In genomic region chr6:92473056-92473455, GRCh38 we compare ENCODE assay signal across 37 cellular contexts.
DNase-seq lines count a peak whose midpoint lies in the region; ATAC-seq, FAIRE-seq and TF ChIP-seq lines count a peak whose summit lies in the region.
"Had no signal": no experiment of that assay in that cellular context is flagged by ENCODE, and none has a peak within 500 bp of the region (broad histone marks: within the 10 kb centered on the region; RNA-seq: fewer than 3 reads in every experiment).

No MANE protein-coding gene starts in this region.

- H3F3A ChIP-seq in neural progenitor cell (ENCODE audit: low read depth): no peaks in the 10 kb centered on the region

- H3K18ac ChIP-seq in H1 (ENCODE audit: extremely low read depth, low read length): no peak overlapping the region

- no peaks in the 10 kb centered on the region for H3K27me3 Mint-ChIP-seq in neural progenitor cell (ENCODE audit: insufficient read depth, low read depth)
- H3K27me3 Mint-ChIP-seq: B cell; CD4-positive, alpha-beta memory T cell; CD4-positive, alpha-beta T cell; CD4-positive, CD25-positive, alpha-beta regulatory T cell; CD8-positive, alpha-beta memory T cell had no signal

- H2AK5ac ChIP-seq in H1 (ENCODE audit: low read depth, low read length): no peak overlapping the region

- no TSS peak for BruUV-seq in endothelial cell of umbilical vein (replicated peaks; lab: Mats Ljungman, UMichigan)

- H2AFZ ChIP-seq in H1 (ENCODE audit: low read length): peak overlapping the region; percentile 98; the same call in 1 of the 2 replicates
- H2AFZ ChIP-seq in endothelial cell of umbilical vein (ENCODE audit: low read depth, low read length): peak overlapping the region; percentile 18
- peak overlapping the region; percentile 69 for H2AFZ ChIP-seq in neural progenitor cell (replicated peaks)

- H2BK12ac ChIP-seq in H1 (ENCODE audit: low read depth, low read length): no peak overlapping the region

- H2BK120ac ChIP-seq in H1 (replicated peaks; ENCODE audit: low read depth, low read length): no peak overlapping the region

- no peak overlapping the region for H2BK5ac ChIP-seq in H1 (ENCODE audit: low read depth, low read length)

- dilution Hi-C loops in endothelial cell of umbilical vein (cut with MboI; ENCODE audit: extremely low pct_ligation_motif_present, low sequenced_read_pairs): no loop called here

- H3K36me3 ChIP-seq in HEK293 (ENCODE audit: control insufficient read depth in 2 of 2, insufficient read depth in 1 of 2, low read length in 2 of 2) (no peaks in the 10 kb centered on the region), H1 (ENCODE audit: control insufficient read depth in 2 of 4, insufficient read depth in 4 of 4, low read length in 3 of 4) (no peaks in the 10 kb centered on the region), endothelial cell of umbilical vein (ENCODE audit: control insufficient read depth in 2 of 2, extremely low read depth in 1 of 2, insufficient read depth in 2 of 2, low read length in 2 of 2) (no peaks in the 10 kb centered on the region), neural progenitor cell (no peaks in the 10 kb centered on the region)
- H3K36me3 ChIP-seq: BE2C; BLaER1; BLaER1 treated with 17β-estradiol and CSF1 and Interleukin-3, amounts not matched to agents 10 nM and 100 nM had no signal

- no peak for ATAC-seq in stimulated activated naive CD8-positive, alpha-beta T cell treated with anti-CD3 and anti-CD28 coated beads, Interleukin-15, Interleukin-2, amounts not matched to agents 100 U/mL and 50 U/mL, for 24 hours
- no peak for ATAC-seq in HG02884 (IDR thresholded peaks at IDR 0.05; ENCODE audit: unreplicated experiment)
- ATAC-seq in HG02852 (IDR thresholded peaks at IDR 0.05; ENCODE audit: unreplicated experiment): no peak
- ATAC-seq: A549; CD8-positive, alpha-beta T cell had no signal

- H3K36me3 Mint-ChIP-seq in neural progenitor cell: no peaks in the 10 kb centered on the region
- H3K36me3 Mint-ChIP-seq: CD14-positive monocyte; CD4-positive, alpha-beta memory T cell; CD4-positive, CD25-positive, alpha-beta regulatory T cell; CD8-positive, alpha-beta memory T cell; CD8-positive, alpha-beta T cell had no signal

- H4K20me1 ChIP-seq in H1 (replicated peaks in 1 of 2; ENCODE audit: control insufficient read depth in 1 of 2, insufficient read depth in 2 of 2, low read length in 2 of 2): no peaks in the 10 kb centered on the region
- no peaks in the 10 kb centered on the region for H4K20me1 ChIP-seq in endothelial cell of umbilical vein (replicated peaks; ENCODE audit: control insufficient read depth, extremely low read depth, insufficient read depth, low read length)
- H4K20me1 ChIP-seq in neural progenitor cell (ENCODE audit: low read depth): no peaks in the 10 kb centered on the region
- H4K20me1 ChIP-seq: BLaER1; BLaER1 treated with 17β-estradiol and CSF1 and Interleukin-3, amounts not matched to agents 10 nM and 100 nM had no signal

- no peak overlapping the region for H4K5ac ChIP-seq in H1 (ENCODE audit: insufficient read length, low read depth, low read length)

- no peak for TF ChIP-seq POLR2A in H1 (IDR thresholded peaks at IDR 0.05; ENCODE audit: control extremely low read depth in 1 of 2, low read depth in 2 of 2, low read length in 2 of 2)
- no peak for TF ChIP-seq POLR2A in endothelial cell of umbilical vein (IDR thresholded peaks at IDR 0.05; ENCODE audit: low read depth, low read length)

- H3K14ac ChIP-seq in H1 (ENCODE audit: insufficient read length): no peak overlapping the region

- H3K4ac ChIP-seq in H1 (replicated peaks; ENCODE audit: insufficient read length, low read depth, low read length): no peak overlapping the region

- H3K27ac ChIP-seq in HEK293 (ENCODE audit: extremely low read depth, low read depth, low read length) (no peak overlapping the region), H1 (ENCODE audit: low read depth, low read length) (no peak overlapping the region), endothelial cell of umbilical vein (ENCODE audit: insufficient read depth, low read depth, low read length) (no peak overlapping the region), neural progenitor cell (no peak overlapping the region)
- H3K27ac ChIP-seq: 22Rv1; A549; BLaER1; BLaER1 treated with 17β-estradiol and CSF1 and Interleukin-3, amounts not matched to agents 10 nM and 100 nM; C4-2B had no signal

- H2BK20ac ChIP-seq in H1 (ENCODE audit: low read length): no peak overlapping the region

- no peaks in the 10 kb centered on the region for H3K79me1 ChIP-seq in H1 (ENCODE audit: low read depth, low read length)

- no peaks in the 10 kb centered on the region for H3K27me3 ChIP-seq in H1 (replicated peaks in 1 of 4; ENCODE audit: control insufficient read depth in 3 of 4, extremely low read depth in 1 of 4, insufficient read depth in 3 of 4, low read length in 3 of 4)
- no peaks in the 10 kb centered on the region for H3K27me3 ChIP-seq in endothelial cell of umbilical vein (ENCODE audit: control insufficient read depth in 2 of 2, insufficient read depth in 2 of 2, low read length in 2 of 2)
- H3K27me3 ChIP-seq in neural progenitor cell: no peaks in the 10 kb centered on the region
- H3K27me3 ChIP-seq: BE2C; BLaER1; BLaER1 treated with 17β-estradiol and CSF1 and Interleukin-3, amounts not matched to agents 10 nM and 100 nM had no signal

- H3K9ac ChIP-seq in H1 (replicated peaks in 1 of 4; ENCODE audit: extremely low read depth in 1 of 4, low read depth in 3 of 4, low read length in 3 of 4) (no peak overlapping the region), endothelial cell of umbilical vein (replicated peaks; ENCODE audit: extremely low read depth, insufficient read depth, low read length) (no peak overlapping the region), neural progenitor cell (no peak overlapping the region)
- H3K9ac ChIP-seq: BLaER1; BLaER1 treated with 17β-estradiol and CSF1 and Interleukin-3, amounts not matched to agents 10 nM and 100 nM had no signal

- no peak overlapping the region for H4K91ac ChIP-seq in H1 (replicated peaks; ENCODE audit: insufficient read length, low read length)

- H3K4me1 Mint-ChIP-seq in neural progenitor cell: peaks cover 3% of the 10 kb centered on the region
- H3K4me1 Mint-ChIP-seq: B cell; CD14-positive monocyte; CD4-positive, alpha-beta memory T cell; CD4-positive, CD25-positive, alpha-beta regulatory T cell; CD8-positive, alpha-beta memory T cell had no signal

- no peak for TF ChIP-seq CTCF in HEK293 (tag by site-specific recombination; IDR thresholded peaks at IDR 0.05)
- no peak for TF ChIP-seq CTCF in H1 (IDR thresholded peaks at IDR 0.05; ENCODE audit: control extremely low read depth in 1 of 3, insufficient read depth in 1 of 3, low read depth in 1 of 3, low read length in 3 of 3)
- TF ChIP-seq CTCF in endothelial cell of umbilical vein (IDR thresholded peaks at IDR 0.05; ENCODE audit: extremely low read depth in 1 of 2, insufficient read depth in 1 of 2, low read depth in 1 of 2, low read length in 2 of 2): no peak
- TF ChIP-seq CTCF in neural progenitor cell (IDR thresholded peaks at IDR 0.05): no peak

- H4K8ac ChIP-seq in H1 (ENCODE audit: extremely low read depth, insufficient read depth, low read length): no peak overlapping the region

- intact Hi-C loops in endothelial cell of umbilical vein (cut with micrococcal nuclease): no loop called here

- no peaks in the 10 kb centered on the region for H3K9me1 ChIP-seq in endothelial cell of umbilical vein (replicated peaks; ENCODE audit: control insufficient read depth, extremely low read depth, insufficient read depth, low read length)

- no peak overlapping the region for H3K4me3 ChIP-seq in HEK293 (ENCODE audit: low read depth, low read length)
- H3K4me3 ChIP-seq in H1 (ENCODE audit: extremely low read depth in 1 of 4, insufficient read depth in 2 of 4, low read depth in 3 of 4, low read length in 4 of 4): no peak overlapping the region
- H3K4me3 ChIP-seq in endothelial cell of umbilical vein (replicated peaks in 1 of 3; ENCODE audit: insufficient read depth in 1 of 3, low read depth in 1 of 3, low read length in 3 of 3): no peak overlapping the region
- H3K4me3 ChIP-seq in neural progenitor cell: no peak overlapping the region
- H3K4me3 ChIP-seq: A549; BLaER1; BLaER1 treated with 17β-estradiol and CSF1 and Interleukin-3, amounts not matched to agents 10 nM and 100 nM had no signal

- H3K79me2 ChIP-seq in H1 (ENCODE audit: control insufficient read depth in 1 of 2, insufficient read depth in 2 of 2, low read length in 2 of 2) (no peaks in the 10 kb centered on the region), endothelial cell of umbilical vein (ENCODE audit: control insufficient read depth, insufficient read depth, low read length) (no peaks in the 10 kb centered on the region), neural progenitor cell (ENCODE audit: low read depth) (no peaks in the 10 kb centered on the region)

- no peak for TF ChIP-seq EP300 in H1 (IDR thresholded peaks at IDR 0.05; ENCODE audit: borderline replicate concordance in 1 of 2, low read depth in 2 of 2, low read length in 2 of 2)

- H3K9me3 ChIP-seq in HEK293 (ENCODE audit: control insufficient read depth, insufficient read depth, low read depth, low read length): no peaks in the 10 kb centered on the region
- no peaks in the 10 kb centered on the region for H3K9me3 ChIP-seq in H1 (ENCODE audit: insufficient read depth in 2 of 2, low read depth in 1 of 2, low read length in 1 of 2)
- H3K9me3 ChIP-seq in endothelial cell of umbilical vein (replicated peaks; ENCODE audit: control insufficient read depth, insufficient read depth, low read length): no peaks in the 10 kb centered on the region
- H3K9me3 ChIP-seq in neural progenitor cell (ENCODE audit: low read depth): no peaks in the 10 kb centered on the region
- H3K9me3 ChIP-seq: A549, BE2C, BLaER1, Caco-2 had no signal

- H3K4me2 ChIP-seq in H1 (ENCODE audit: insufficient read depth in 1 of 2, low read depth in 2 of 2, low read length in 2 of 2): no peak overlapping the region
- H3K4me2 ChIP-seq in endothelial cell of umbilical vein (ENCODE audit: insufficient read depth, low read length): no peak overlapping the region
- H3K4me2 ChIP-seq in neural progenitor cell: no peak overlapping the region
- H3K4me2 ChIP-seq: A549; BLaER1; BLaER1 treated with 17β-estradiol and CSF1 and Interleukin-3, amounts not matched to agents 10 nM and 100 nM had no signal

- no peak for FAIRE-seq in H1 (lab: Jason Lieb, UNC)
- no peak for FAIRE-seq in endothelial cell of umbilical vein (lab: Jason Lieb, UNC)
- FAIRE-seq: A204.1, A549, D721Med had no signal

- POLR2A ChIA-PET in HEK293 (lab: Yijun Ruan, JAX) (no interaction called here), H1 (lab: Charles Lee; ENCODE audit: partially characterized antibody) (no interaction called here), endothelial cell of umbilical vein (lab: Charles Lee) (no interaction called here)

- no peaks in the 10 kb centered on the region for H3K9me3 Mint-ChIP-seq in neural progenitor cell

- H2BK15ac ChIP-seq in H1 (ENCODE audit: low read length): no peak overlapping the region

- no peaks in the 10 kb centered on the region for H3K4me1 ChIP-seq in HEK293 (ENCODE audit: control insufficient read depth, insufficient read depth, low read length)
- H3K4me1 ChIP-seq in H1 (replicated peaks in 1 of 4; ENCODE audit: control insufficient read depth in 3 of 4, insufficient read depth in 4 of 4, low read length in 3 of 4): no peaks in the 10 kb centered on the region
- H3K4me1 ChIP-seq in endothelial cell of umbilical vein (ENCODE audit: control insufficient read depth, extremely low read depth, insufficient read depth, low read length): peaks cover 6% of the 10 kb centered on the region
- H3K4me1 ChIP-seq in neural progenitor cell: no peaks in the 10 kb centered on the region
- H3K4me1 ChIP-seq: A549; BLaER1; BLaER1 treated with 17β-estradiol and CSF1 and Interleukin-3, amounts not matched to agents 10 nM and 100 nM; Caco-2 had no signal

- DNase-seq in H1 (ENCODE audit: low read depth in 1 of 2, low spot score in 2 of 2) (no peak), endothelial cell of umbilical vein (ENCODE audit: low read depth, low spot score) (no peak), neural progenitor cell (ENCODE audit: low spot score) (no peak), NCI-H510A (lab: John Stamatoyannopoulos, UW) (no peak)
- DNase-seq in stimulated activated naive CD8-positive, alpha-beta T cell treated with anti-CD3 and anti-CD28 coated beads, Interleukin-15, Interleukin-2, amounts not matched to agents 100 U/mL and 50 U/mL, for 24 hours: no peak
- DNase-seq: 8988T; ACHN; AML-193; BE2C; C1 segment of cervical spinal cord; Caco-2; Calu3; CD4-positive, alpha-beta memory T cell; CD4-positive, alpha-beta T cell; CD4-positive, CD25-positive, alpha-beta regulatory T cell; CD8-positive, alpha-beta memory T cell; CD8-positive, alpha-beta T cell; COR-L47; DMS 273 treated with DMSO at 0.1 percent for 48 hours; DMS153; DMS53; DMS79; DMS79 treated with DMSO at 0.1 percent for 48 hours; DND-41; EL had no signal

- H3K23me2 ChIP-seq in H1 (ENCODE audit: low read depth, low read length): no peaks in the 10 kb centered on the region

- TF ChIP-seq RAD21 in H1 (IDR thresholded peaks at IDR 0.05 in 1 of 2, conservative IDR thresholded peaks at IDR 0.05 in 1 of 2; ENCODE audit: low read depth in 2 of 2, low read length in 2 of 2): no peak

- no peak overlapping the region for H3K23ac ChIP-seq in H1 (ENCODE audit: insufficient read length)

- H3K56ac ChIP-seq in H1 (replicated peaks; ENCODE audit: insufficient read length, low read depth, low read length): no peak overlapping the region

- no peak overlapping the region for H3K27ac Mint-ChIP-seq in neural progenitor cell
- H3K27ac Mint-ChIP-seq: B cell; CD14-positive monocyte; CD4-positive, alpha-beta memory T cell; CD4-positive, alpha-beta T cell; CD4-positive, CD25-positive, alpha-beta regulatory T cell; CD8-positive, alpha-beta T cell had no signal

- CTCF ChIA-PET in HEK293 (lab: Yijun Ruan, JAX) (no interaction called here), H1 (lab: Charles Lee; ENCODE audit: partially characterized antibody) (no interaction called here), endothelial cell of umbilical vein (lab: Charles Lee) (interaction anchor here (0.8 to 1.2 kb wide), 2 partner anchors 78 to 171 kb away, joined by 3 to 4 read pairs; no protein-coding TSS in a partner anchor)

- no peak overlapping the region for H3K4me3 Mint-ChIP-seq in neural progenitor cell
- H3K4me3 Mint-ChIP-seq: B cell; CD14-positive monocyte; CD4-positive, alpha-beta memory T cell; CD4-positive, alpha-beta T cell; CD4-positive, CD25-positive, alpha-beta regulatory T cell; CD8-positive, alpha-beta memory T cell; CD8-positive, alpha-beta T cell had no signal

Comparison
In these comparisons a context has a peak if more than half of its experiments do, and no peak if none do; other contexts are left out.
1. H2AFZ ChIP-seq: peak in every context shown above with its lines; median percentile 98 in H1; 69 in neural progenitor cell; 18 in endothelial cell of umbilical vein.